ENCODE assay signal across 8 cellular contexts in genomic region chr2:70133127-70133452, GRCh38. TPM values are rescaled to one million over a fixed set of nuclear protein-coding genes. Genes with fewer than 3 reads are reported as not detected.
DNase-seq lines count a peak whose midpoint lies in the region; ATAC-seq and TF ChIP-seq lines count a peak whose summit lies in the region.

No MANE protein-coding gene starts in this region.

- H3K4me3 ChIP-seq in CD8-positive, alpha-beta memory T cell (ENCODE audit: low read length): peak overlapping the region; percentile 57
- H3K4me3 ChIP-seq in Peyer's patch: peak overlapping the region in 2 of 4 donors; percentile 6 to 31
- peak overlapping the region; percentile 38 to 47 (median 45) for H3K4me3 ChIP-seq in esophagus muscularis mucosa
- peak overlapping the region; percentile 58 for H3K4me3 ChIP-seq in psoas muscle

- peaks cover 0 to 2% (median 2%) of the 10 kb centered on the region in 3 donors for H3K36me3 Mint-ChIP-seq in CD8-positive, alpha-beta memory T cell

- H3K9me3 ChIP-seq in CD8-positive, alpha-beta memory T cell (ENCODE audit: low read length): no peaks in the 10 kb centered on the region
- H3K9me3 ChIP-seq in Peyer's patch: no peaks in the 10 kb centered on the region
- H3K9me3 ChIP-seq in esophagus muscularis mucosa: no peaks in the 10 kb centered on the region
- no peaks in the 10 kb centered on the region for H3K9me3 ChIP-seq in psoas muscle

- no peaks in the 10 kb centered on the region for H3K27me3 Mint-ChIP-seq in CD8-positive, alpha-beta memory T cell

- no peak for TF ChIP-seq EP300 in esophagus muscularis mucosa (IDR thresholded peaks at IDR 0.05)

- intact Hi-C loops in esophagus muscularis mucosa (cut with DNase I) (no loop called here), psoas muscle (cut with DNase I) (no loop called here)

- CTCF ChIA-PET in CD8-positive, alpha-beta memory T cell (lab: Charles Lee): interaction anchor here (1.0 to 6.0 kb wide), 9 partner anchors 8 to 169 kb away, joined by 3 to 73 read pairs (median 5); partner anchors contain the start of genes FAM136A and PCBP1

- H3K4me3 Mint-ChIP-seq in CD8-positive, alpha-beta memory T cell: peak overlapping the region; percentile 75 to 91 (median 84)

- TF ChIP-seq POLR2A in Peyer's patch (IDR thresholded peaks at IDR 0.05) (no peak), esophagus muscularis mucosa (IDR thresholded peaks at IDR 0.05; ENCODE audit: low read depth) (no peak)

- H3K27ac ChIP-seq in CD8-positive, alpha-beta memory T cell (ENCODE audit: low read depth, low read length): peak overlapping the region; percentile 79
- peak overlapping the region; percentile 86 to 90 (median 89) for H3K27ac ChIP-seq in Peyer's patch
- H3K27ac ChIP-seq in esophagus muscularis mucosa (replicated peaks in 1 of 4): peak overlapping the region; percentile 84 to 92 (median 86)
- peak overlapping the region; percentile 91 for H3K27ac ChIP-seq in psoas muscle

- H3K4me1 ChIP-seq in CD8-positive, alpha-beta memory T cell (ENCODE audit: insufficient read depth, low read length): peaks cover 86% of the 10 kb centered on the region
- H3K4me1 ChIP-seq in Peyer's patch (peaks cover 0 to 35% (median 10%) of the 10 kb centered on the region in 4 donors), esophagus muscularis mucosa (peaks cover 47 to 57% (median 52%) of the 10 kb centered on the region in 4 donors), psoas muscle (peaks cover 46% of the 10 kb centered on the region)

- no peaks in the 10 kb centered on the region for H3K9me3 Mint-ChIP-seq in CD8-positive, alpha-beta memory T cell

- peaks cover 67 to 86% (median 85%) of the 10 kb centered on the region in 3 donors for H3K4me1 Mint-ChIP-seq in CD8-positive, alpha-beta memory T cell

- POLR2A ChIA-PET in CD8-positive, alpha-beta memory T cell (lab: Charles Lee): interaction anchor here (0.8 to 9.0 kb wide), 8 partner anchors 9 to 218 kb away, joined by 3 to 168 read pairs (median 16); partner anchors contain the start of genes MXD1 and PCBP1

- WGBS in esophagus muscularis mucosa: 74% methylated on average over 1 of the region's 1 CpG
- WGBS in psoas muscle, 3 donors: 43 to 82% (median 55%) methylated on average over 1 of the region's 1 CpG

- H3K36me3 ChIP-seq in CD8-positive, alpha-beta memory T cell (ENCODE audit: insufficient read depth, low read length): no peaks in the 10 kb centered on the region
- no peaks in the 10 kb centered on the region for H3K36me3 ChIP-seq in Peyer's patch
- H3K36me3 ChIP-seq in esophagus muscularis mucosa: no peaks in the 10 kb centered on the region
- no peaks in the 10 kb centered on the region for H3K36me3 ChIP-seq in psoas muscle (ENCODE audit: insufficient read depth in 1 of 2, low read depth in 1 of 2)

- H3K27me3 ChIP-seq in CD8-positive, alpha-beta memory T cell (ENCODE audit: insufficient read depth, low read length, poor library complexity, severe bottlenecking): no peaks in the 10 kb centered on the region
- H3K27me3 ChIP-seq in Peyer's patch (no peaks in the 10 kb centered on the region), esophagus muscularis mucosa (no peaks in the 10 kb centered on the region), psoas muscle (ENCODE audit: insufficient read depth in 3 of 3, low read length in 2 of 3) (no peaks in the 10 kb centered on the region)

- no peak for DNase-seq in CD8-positive, alpha-beta memory T cell
- DNase-seq in Peyer's patch: no peak
- no peak for DNase-seq in esophagus muscularis mucosa (ENCODE audit: extremely low spot score)
- DNase-seq in psoas muscle: no peak
- DNase-seq in glomerular visceral epithelial cell (ENCODE audit: extremely low spot score): no peak
- DNase-seq in NCI-H2196 (lab: John Stamatoyannopoulos, UW; ENCODE audit: unreplicated experiment): no peak
- DNase-seq in stimulated activated CD4-positive, alpha-beta T cell treated with anti-CD3 and anti-CD28 coated beads, Interleukin-12 subunit alpha, Interleukin-12 subunit beta, amount 100 ng/mL, for 4 hours: no peak
- no peak for DNase-seq in GM19238 (ENCODE audit: insufficient read length, low spot score)

- no peak for ATAC-seq in psoas muscle

- TF ChIP-seq CTCF in Peyer's patch (IDR thresholded peaks at IDR 0.05) (no peak), esophagus muscularis mucosa (IDR thresholded peaks at IDR 0.05) (no peak), psoas muscle (IDR thresholded peaks at IDR 0.05) (no peak)

- H3K27ac Mint-ChIP-seq in CD8-positive, alpha-beta memory T cell: peak overlapping the region; percentile 94 to 99 (median 96)

RNA-seq across cellular contexts. Expression of gene PCBP1, which starts 45.8 kb away (rescaled TPM):
- 100 to 1,000 TPM; 428 to 434 TPM for total RNA-seq in CD8-positive, alpha-beta memory T cell
- 161 TPM for polyA plus RNA-seq in CD8-positive, alpha-beta memory T cell
- total RNA-seq in Peyer's patch (100 to 1,000 TPM; 129 to 152 (median 134) TPM), esophagus muscularis mucosa (100 to 1,000 TPM; 156 to 220 (median 189) TPM), psoas muscle (100 to 1,000 TPM; 423 to 683 (median 522) TPM)
- polyA plus RNA-seq in psoas muscle: 100 to 1,000 TPM; 522 to 746 (median 549) TPM

RNA-seq across cellular contexts. Expression of gene C2orf42, which starts 57.7 kb away (rescaled TPM):
- 10 to 100 TPM; 29.1 to 34.6 TPM for total RNA-seq in CD8-positive, alpha-beta memory T cell
- polyA plus RNA-seq in CD8-positive, alpha-beta memory T cell: 31.4 TPM
- total RNA-seq in Peyer's patch (10 to 100 TPM; 10.3 to 18.7 (median 14.0) TPM), esophagus muscularis mucosa (10 to 100 TPM; 15.4 to 20.9 (median 17.9) TPM), psoas muscle (10 to 100 TPM in 2 of 4 donors, 1 to 10 TPM in 2; 6.4 to 11.0 (median 9.2) TPM)
- 10 to 100 TPM in 1 of 3 donors, 1 to 10 TPM in 2; 5.3 to 13.3 (median 6.4) TPM for polyA plus RNA-seq in psoas muscle
